8 cellular contexts compared by ENCODE assay signal in genomic region chr6:105135907-105136432, GRCh38. TPM values are rescaled to one million over a fixed set of nuclear protein-coding genes. Genes with fewer than 3 reads are reported as not detected.
A peak's percentile ranks its signal among the peaks of the same experiment; 100 is the strongest.
DNase-seq lines count a peak whose midpoint lies in the region; ATAC-seq and TF ChIP-seq lines count a peak whose summit lies in the region.

No MANE protein-coding gene starts in this region.

- H2BK120ac ChIP-seq in mesenchymal stem cell (ENCODE audit: low read depth, low read length), result no peak overlapping the region

- no peak overlapping the region for H2BK5ac ChIP-seq in mesenchymal stem cell (ENCODE audit: low read depth, low read length, poor library complexity, severe bottlenecking)

- 13% methylated on average over 11 of the region's 24 CpGs for WGBS in mammary epithelial cell (ENCODE audit: low coverage, missing lambda C conversion rate)
- WGBS in mesenchymal stem cell, result 4% methylated on average over 22 of the region's 24 CpGs
- WGBS in urinary bladder, result 6% methylated on average over 24 of the region's 24 CpGs

- no peak overlapping the region for H2BK15ac ChIP-seq in mesenchymal stem cell (ENCODE audit: low read depth, poor library complexity, severe bottlenecking)

- peaks cover 20% of the 10 kb centered on the region for H3K79me2 ChIP-seq in mammary epithelial cell (ENCODE audit: insufficient read depth, low read length)

- peak overlapping the region in 1 of 2 experiments; percentile 23 for H3K23ac ChIP-seq in mesenchymal stem cell (ENCODE audit: low read length in 2 of 2)

- no peaks in the 10 kb centered on the region for H4K20me1 ChIP-seq in mammary epithelial cell (ENCODE audit: insufficient read depth, low read length)

- peak overlapping the region in 1 of 2 experiments; percentile 11 for H2BK12ac ChIP-seq in mesenchymal stem cell (ENCODE audit: low read length in 2 of 2)

- no peak for TF ChIP-seq CTCF in mammary epithelial cell (conservative IDR thresholded peaks at IDR 0.05 in 1 of 2, IDR thresholded peaks at IDR 0.05 in 1 of 2; ENCODE audit: extremely low read depth in 1 of 2, insufficient read depth in 1 of 2, low read depth in 1 of 2, low read length in 2 of 2)

- peak overlapping the region; percentile 60 for H3K9ac ChIP-seq in mammary epithelial cell (ENCODE audit: insufficient read depth, low read length)
- peak overlapping the region; percentile 80 for H3K9ac ChIP-seq in mesenchymal stem cell (ENCODE audit: low read length)

- peak overlapping the region in 1 of 2 experiments; percentile 92 for H3K18ac ChIP-seq in mesenchymal stem cell (ENCODE audit: low read depth in 1 of 2, low read length in 2 of 2)

- peak overlapping the region; percentile 92 for H3K4me2 ChIP-seq in mammary epithelial cell (ENCODE audit: insufficient read depth, low read depth, low read length)
- H3K4me2 ChIP-seq in mesenchymal stem cell (ENCODE audit: low read length, poor library complexity, severe bottlenecking), result peak overlapping the region; percentile 97

- H3K4me1 ChIP-seq in mammary epithelial cell (ENCODE audit: insufficient read depth, low read length) (peaks cover 7% of the 10 kb centered on the region), mesenchymal stem cell (ENCODE audit: control insufficient read depth, insufficient read depth, low read depth, low read length) (peaks cover 8% of the 10 kb centered on the region), urinary bladder (ENCODE audit: insufficient read depth) (no peaks in the 10 kb centered on the region)

- peak overlapping the region in 1 of 2 experiments; percentile 64 for H3K4ac ChIP-seq in mesenchymal stem cell (ENCODE audit: low read depth in 1 of 2, low read length in 2 of 2)

- H3K36me3 ChIP-seq in mammary epithelial cell (ENCODE audit: insufficient read depth, low read length) (no peaks in the 10 kb centered on the region), mesenchymal stem cell (ENCODE audit: control insufficient read depth in 1 of 2, insufficient read depth in 2 of 2, low read depth in 1 of 2, low read length in 2 of 2) (no peaks in the 10 kb centered on the region), urinary bladder (ENCODE audit: insufficient read depth) (no peaks in the 10 kb centered on the region)

- H2AFZ ChIP-seq in mammary epithelial cell (ENCODE audit: low read depth, low read length) (peak overlapping the region; percentile 100), mesenchymal stem cell (ENCODE audit: low read depth, low read length) (peak overlapping the region; percentile 87)

- in situ Hi-C loops in mammary epithelial cell (cut with MboI; ENCODE audit: low sequenced_read_pairs in 2 of 2), result no loop called here

- H4K8ac ChIP-seq in mesenchymal stem cell (ENCODE audit: low read length), result no peak overlapping the region

- no peaks in the 10 kb centered on the region for H3K9me3 ChIP-seq in mammary epithelial cell (replicated peaks; ENCODE audit: insufficient read depth, low read length)
- H3K9me3 ChIP-seq in mesenchymal stem cell (ENCODE audit: control insufficient read depth, low read length), result no peaks in the 10 kb centered on the region

- no peaks in the 10 kb centered on the region for H3K27me3 ChIP-seq in mammary epithelial cell (ENCODE audit: insufficient read depth, low read length)
- no peaks in the 10 kb centered on the region for H3K27me3 ChIP-seq in mesenchymal stem cell (ENCODE audit: control insufficient read depth in 1 of 2, insufficient read depth in 1 of 2, low read length in 2 of 2)

- peak; percentile 65 for DNase-seq in AG20443 (ENCODE audit: low spot score)
- peak; percentile 8 for DNase-seq in HK-2 (ENCODE audit: unreplicated experiment)
- DNase-seq in mammary epithelial cell, result peak; percentile 34
- peak; percentile 38 for DNase-seq in mesenchymal stem cell
- DNase-seq in NCI-H1092 treated with DMSO at 0.1 percent for 48 hours (lab: John Stamatoyannopoulos, UW), result no peak
- no peak for DNase-seq in SIG-M5 (lab: John Stamatoyannopoulos, UW)

- H2AK5ac ChIP-seq in mesenchymal stem cell (ENCODE audit: low read length, severe bottlenecking), result no peak overlapping the region

- intact Hi-C loops in mammary epithelial cell (cut with micrococcal nuclease), result loop anchor here (1.0 to 5.0 kb wide), 6 partner anchors 43 to 288 kb away; partner anchors contain the start of gene PREP

- ATAC-seq in HG03095 (IDR thresholded peaks at IDR 0.05; ENCODE audit: unreplicated experiment), result no peak

- dilution Hi-C loops in mammary epithelial cell (cut with HindIII; ENCODE audit: low sequenced_read_pairs), result no loop called here

- peak overlapping the region; percentile 64 to 78 for H3K14ac ChIP-seq in mesenchymal stem cell (ENCODE audit: low read length in 2 of 2)

- no peak overlapping the region for H4K91ac ChIP-seq in mesenchymal stem cell (ENCODE audit: low read length)

- CTCF ChIA-PET in mammary epithelial cell (lab: Charles Lee; ENCODE audit: low non-redundant PET), result interaction anchor here (1.2 kb wide), 1 partner anchor 267 kb away, joined by 4 read pairs; the partner anchor contains the start of gene PREP

- BruUV-seq in mammary epithelial cell (replicated peaks; lab: Mats Ljungman, UMichigan), result no TSS peak

- peak overlapping the region; percentile 53 for H3K27ac ChIP-seq in mammary epithelial cell (ENCODE audit: insufficient read depth, low read depth, low read length)
- no peak overlapping the region for H3K27ac ChIP-seq in mesenchymal stem cell (ENCODE audit: low read length, poor library complexity, severe bottlenecking)
- H3K27ac ChIP-seq in urinary bladder (ENCODE audit: low read depth), result no peak overlapping the region

- H3K4me3 ChIP-seq in mammary epithelial cell (replicated peaks in 1 of 3; ENCODE audit: insufficient read depth in 1 of 3, low read depth in 2 of 3, low read length in 3 of 3) (peak overlapping the region; percentile 85 to 98 (median 93)), mesenchymal stem cell (ENCODE audit: insufficient read depth in 1 of 2, low read depth in 1 of 2, low read length in 2 of 2) (peak overlapping the region; percentile 82 to 86), urinary bladder (ENCODE audit: low read depth, low read length) (peak overlapping the region; percentile 72)

- H3K79me1 ChIP-seq in mesenchymal stem cell (replicated peaks; ENCODE audit: low read length, poor library complexity, severe bottlenecking), result peaks cover 1% of the 10 kb centered on the region

RNA-seq across cellular contexts. Expression of gene POPDC3, which starts 43.8 kb away (rescaled TPM):
- total RNA-seq in mammary epithelial cell, result 10 to 100 TPM; 14.4 to 34.0 TPM
- polyA plus RNA-seq in mammary epithelial cell, result 24.4 TPM
- 24.5 TPM for polyA minus RNA-seq in mammary epithelial cell
- polyA plus RNA-seq in mesenchymal stem cell (2013, experiment 1 of 2), result 15.1 TPM
- polyA plus RNA-seq in mesenchymal stem cell (2013, experiment 2 of 2), result 15.4 TPM
- 2.5 TPM for total RNA-seq in urinary bladder
- polyA plus RNA-seq in urinary bladder, result 0.37 TPM

Comparison
In these comparisons a context has a peak if more than half of its experiments do, and no peak if none do; other contexts are left out.
1. DNase-seq: peak in AG20443 (single experiment), HK-2 (single experiment), mammary epithelial cell (single experiment) and mesenchymal stem cell (single experiment); none in NCI-H1092 treated with DMSO at 0.1 percent for 48 hours (single experiment) and SIG-M5 (single experiment).
2. Peak in every context shown above with its lines, with median percentiles within 50 percentile points of each other: H3K4me3 ChIP-seq.